12 cellular contexts compared by ENCODE assay signal in genomic region chr5:180787025-180787424, GRCh38. TPM values are rescaled to one million over a fixed set of nuclear protein-coding genes. Genes with fewer than 3 reads are reported as not detected.
DNase-seq lines count a peak whose midpoint lies in the region; ATAC-seq, FAIRE-seq and TF ChIP-seq lines count a peak whose summit lies in the region.
"Had no signal": no experiment of that assay in that cellular context is flagged by ENCODE, and none has a peak within 500 bp of the region (broad histone marks: within the 10 kb centered on the region; RNA-seq: fewer than 3 reads in every experiment).

No MANE protein-coding gene starts in this region.

- no peak overlapping the region for H2AFZ ChIP-seq in Karpas-422 (ENCODE audit: low read length)

- H3K27me3 ChIP-seq in right cardiac atrium (ENCODE audit: control insufficient read depth, insufficient read depth) (no peaks in the 10 kb centered on the region), Karpas-422 (ENCODE audit: low read length) (no peaks in the 10 kb centered on the region)

- no peaks in the 10 kb centered on the region for H3K27me3 Mint-ChIP-seq in T-cell

- H4K20me1 ChIP-seq in Karpas-422 (ENCODE audit: insufficient read depth, low read depth, low read length) = no peaks in the 10 kb centered on the region

- H3K27ac ChIP-seq in right cardiac atrium (ENCODE audit: low read length) (peak overlapping the region; percentile 9), Karpas-422 (ENCODE audit: low read length) (no peak overlapping the region)

- H3K36me3 ChIP-seq in Karpas-422 (ENCODE audit: insufficient read depth, low read length) = peaks cover 3% of the 10 kb centered on the region; the same call in 1 of the 2 replicates

- intact Hi-C loops in right cardiac atrium (cut with DNase I) (loop anchor here in 3 of 4 donors (10.0 kb wide), 2 partner anchors 248 to 368 kb away; no protein-coding TSS in a partner anchor), sciatic nerve (cut with DNase I) (loop anchor here (5.0 kb wide), 1 partner anchor 435 kb away; the partner anchor contains the start of gene GFPT2)

- CTCF ChIA-PET in T-cell (lab: Charles Lee) = interaction anchor here in 1 of 2 donors (0.6 kb wide), 1 partner anchor 229 kb away, joined by 6 read pairs; no protein-coding TSS in a partner anchor

- no peaks in the 10 kb centered on the region for H3K9me3 Mint-ChIP-seq in T-cell

- H3K4me3 ChIP-seq in right cardiac atrium (ENCODE audit: low read length) (no peak overlapping the region), Karpas-422 (ENCODE audit: low read length) (no peak overlapping the region)

- H3K4me1 ChIP-seq in right cardiac atrium (ENCODE audit: control insufficient read depth, insufficient read depth, low read length) (peaks cover 16% of the 10 kb centered on the region), Karpas-422 (ENCODE audit: low read length) (no peaks in the 10 kb centered on the region)

- ATAC-seq in T-cell (replicated peaks in 1 of 4) = no peak
- ATAC-seq in right cardiac atrium = peak in 1 of 2 donors; percentile 34
- ATAC-seq in sciatic nerve = peak; percentile 7

- peak overlapping the region; percentile 65 to 83 for H3K27ac Mint-ChIP-seq in T-cell

- H3K79me2 ChIP-seq in Karpas-422 (ENCODE audit: low read length) = no peaks in the 10 kb centered on the region

- peaks cover 39 to 49% (median 40%) of the 10 kb centered on the region in 3 donors for H3K4me1 Mint-ChIP-seq in T-cell

- 32% methylated on average over 9 of the region's 9 CpGs for WGBS in right cardiac atrium

- peak; percentile 15 for DNase-seq in EL
- no peak for DNase-seq in T-cell
- DNase-seq in right cardiac atrium = peak in 2 of 3 donors; percentile 66
- DNase-seq in sciatic nerve (ENCODE audit: low spot score) = no peak
- no peak for DNase-seq in HTR-8/SVneo (ENCODE audit: insufficient read length, low spot score)
- no peak for DNase-seq in GM10266 (ENCODE audit: extremely low spot score)
- DNase-seq in Karpas-422 = no peak
- no peak for DNase-seq in C1 segment of cervical spinal cord (lab: John Stamatoyannopoulos, UW)
- DNase-seq: kidney glomerular epithelial cell, NCI-H1436 treated with DMSO at 0.1 percent for 48 hours, T1000 had no signal

- FAIRE-seq in HTR-8/SVneo (lab: Jason Lieb, UNC) = no peak

- H3K36me3 Mint-ChIP-seq in T-cell = peaks cover 5% of the 10 kb centered on the region

- no peak overlapping the region for H3K9ac ChIP-seq in Karpas-422 (ENCODE audit: low read length)

- POLR2A ChIA-PET in T-cell (lab: Charles Lee) = interaction anchor here in 1 of 2 donors (0.5 kb wide), 1 partner anchor 88 kb away, joined by 3 read pairs; no protein-coding TSS in a partner anchor

- H3K9me2 ChIP-seq in Karpas-422 (replicated peaks; ENCODE audit: insufficient read depth, low read length) = no peaks in the 10 kb centered on the region

- H3K4me2 ChIP-seq in Karpas-422 (ENCODE audit: low read depth, low read length, poor library complexity, severe bottlenecking) = no peak overlapping the region

- no peaks in the 10 kb centered on the region for H3K9me3 ChIP-seq in right cardiac atrium (ENCODE audit: control insufficient read depth, low read length)
- H3K9me3 ChIP-seq in Karpas-422 (ENCODE audit: low read length) = no peaks in the 10 kb centered on the region

- no peak for TF ChIP-seq CTCF in GM10266 (IDR thresholded peaks at IDR 0.05; ENCODE audit: control insufficient read depth, insufficient read depth, low read depth, missing control alignments)

- no peak overlapping the region for H3K4me3 Mint-ChIP-seq in T-cell

RNA-seq across cellular contexts. Expression of gene MGAT1, which starts 15.6 kb away (rescaled TPM):
- 100 to 1,000 TPM in 3 of 5 donors, 10 to 100 TPM in 2; 83.1 to 198 (median 145) TPM for total RNA-seq in T-cell
- total RNA-seq in right cardiac atrium = 100 to 1,000 TPM in 1 of 4 donors, 10 to 100 TPM in 3; 74.3 to 119 (median 82.7) TPM
- 87.6 TPM for polyA plus RNA-seq in right cardiac atrium
- 131 TPM for total RNA-seq in sciatic nerve
- total RNA-seq in Karpas-422 (2014; rRNA removed; shearing (Covaris generic); ENCODE audit: low replicate concordance) = 28.6 and 42.8 TPM in 2 replicates

RNA-seq across cellular contexts. Expression of gene OR2Y1, which starts 47.2 kb away (rescaled TPM):
- not detected for total RNA-seq in T-cell
- not detected for total RNA-seq in right cardiac atrium
- not detected for polyA plus RNA-seq in right cardiac atrium
- total RNA-seq in sciatic nerve = not detected
- total RNA-seq in Karpas-422 (2014; rRNA removed; shearing (Covaris generic); ENCODE audit: low replicate concordance) = not detected in 2 replicates
- total RNA-seq: bronchial epithelial cell had no signal

Comparison
In these comparisons a context has a peak if more than half of its experiments do, and no peak if none do; other contexts are left out.
1. DNase-seq: peak in EL (single experiment) and right cardiac atrium (2 of 3); none in T-cell (0 of 34), sciatic nerve (single experiment), HTR-8/SVneo (single experiment), GM10266 (single experiment), Karpas-422 (single experiment) and C1 segment of cervical spinal cord (0 of 14).